ENCODE assay signal across 10 cellular contexts in the genomic region with DNA sequence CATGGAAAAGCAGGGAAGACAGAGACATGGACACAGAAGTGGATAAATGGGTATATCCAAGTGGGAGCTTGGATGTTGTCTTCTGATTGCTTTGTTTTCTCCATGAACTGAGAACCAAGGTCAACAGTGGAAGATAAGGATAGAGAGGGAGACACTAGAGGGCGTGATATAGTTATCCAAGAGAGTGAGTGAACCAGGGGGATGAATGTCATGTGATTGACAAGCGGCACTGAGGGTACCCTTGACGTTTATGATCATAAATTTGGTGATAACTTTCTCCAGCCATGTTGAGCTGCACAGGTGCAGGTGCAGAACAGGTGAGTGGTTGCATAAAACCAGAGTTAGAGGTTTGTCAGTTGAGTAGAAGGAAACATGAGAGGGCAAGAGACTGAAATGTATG. TPM values are rescaled to one million over a fixed set of nuclear protein-coding genes. Genes with fewer than 3 reads are reported as not detected.
DNase-seq lines count a peak whose midpoint lies in the region; ATAC-seq and TF ChIP-seq lines count a peak whose summit lies in the region.
"Had no signal": no experiment of that assay in that cellular context is flagged by ENCODE, and none has a peak within 500 bp of the region (broad histone marks: within the 10 kb centered on the region; RNA-seq: fewer than 3 reads in every experiment).

No MANE protein-coding gene starts in this region.

- H3K27ac Mint-ChIP-seq in CD8-positive, alpha-beta T cell: no peak overlapping the region

- H3K4me3 ChIP-seq in CD8-positive, alpha-beta T cell (ENCODE audit: low read depth, low read length): no peak overlapping the region
- H3K4me3 ChIP-seq in H7 (ENCODE audit: insufficient read depth, low read depth, low read length): no peak overlapping the region
- no peak overlapping the region for H3K4me3 ChIP-seq in heart left ventricle

- in situ Hi-C loops in SK-MEL-5 (cut with HindIII; ENCODE audit: low pct_unique_long_range_greater_than_20kb, low sequenced_read_pairs): no loop called here

- TF ChIP-seq POLR2A in heart left ventricle (IDR thresholded peaks at IDR 0.05): no peak

- intact Hi-C loops in CD8-positive, alpha-beta T cell (cut with DNase I, micrococcal nuclease): loop anchor here (1.0 to 2.0 kb wide), 4 partner anchors 30 to 139 kb away; no protein-coding TSS in a partner anchor
- intact Hi-C loops in heart left ventricle (cut with DNase I): no loop called here

- no peak overlapping the region for H3K4me3 Mint-ChIP-seq in CD8-positive, alpha-beta T cell

- H3K27me3 ChIP-seq in CD8-positive, alpha-beta T cell (ENCODE audit: insufficient read depth, low read length): no peaks in the 10 kb centered on the region
- peaks cover 3% of the 10 kb centered on the region for H3K27me3 ChIP-seq in H7 (ENCODE audit: control insufficient read depth, insufficient read depth, low read length)
- no peaks in the 10 kb centered on the region for H3K27me3 ChIP-seq in heart left ventricle

- no peaks in the 10 kb centered on the region for H3K9me3 ChIP-seq in CD8-positive, alpha-beta T cell (ENCODE audit: low read length)
- peaks cover 0 to 19% (median 6%) of the 10 kb centered on the region in 12 donors for H3K9me3 ChIP-seq in heart left ventricle

- POLR2A ChIA-PET in CD8-positive, alpha-beta T cell (lab: Charles Lee): interaction anchor here (1.7 to 3.4 kb wide), 4 partner anchors 16 to 39 kb away, joined by 4 to 37 read pairs (median 8); no protein-coding TSS in a partner anchor

- no peaks in the 10 kb centered on the region for H3K27me3 Mint-ChIP-seq in CD8-positive, alpha-beta T cell (ENCODE audit: low read depth)

- CTCF ChIA-PET in CD8-positive, alpha-beta T cell (lab: Charles Lee): interaction anchor here (0.6 to 13.7 kb wide), 22 partner anchors 9 to 507 kb away, joined by 3 to 449 read pairs (median 4); a partner anchor contains a TSS

- no peak overlapping the region for H3K27ac ChIP-seq in CD8-positive, alpha-beta T cell (ENCODE audit: low read depth, low read length)
- H3K27ac ChIP-seq in heart left ventricle: no peak overlapping the region

- peak; percentile 34 for TF ChIP-seq CTCF in CD8-positive, alpha-beta T cell (IDR thresholded peaks at IDR 0.05)
- TF ChIP-seq CTCF in heart left ventricle (IDR thresholded peaks at IDR 0.05): peak in 3 of 12 donors; percentile 5 to 19 (median 8)

- peaks cover 10% of the 10 kb centered on the region for H3K4me1 ChIP-seq in CD8-positive, alpha-beta T cell (ENCODE audit: insufficient read depth, low read length)
- no peaks in the 10 kb centered on the region for H3K4me1 ChIP-seq in heart left ventricle

- H3K9me3 Mint-ChIP-seq in CD8-positive, alpha-beta T cell: no peaks in the 10 kb centered on the region

- no peaks in the 10 kb centered on the region for H3K36me3 Mint-ChIP-seq in CD8-positive, alpha-beta T cell

- no peaks in the 10 kb centered on the region for H3K36me3 ChIP-seq in CD8-positive, alpha-beta T cell (ENCODE audit: insufficient read depth, low read length)
- H3K36me3 ChIP-seq in H7 (replicated peaks; ENCODE audit: control insufficient read depth, insufficient read depth, low read length) (no peaks in the 10 kb centered on the region), heart left ventricle (no peaks in the 10 kb centered on the region)

- peak; percentile 73 for ATAC-seq in CD8-positive, alpha-beta T cell
- peak; percentile 47 for ATAC-seq in left lobe of liver
- ATAC-seq in GM18502 (IDR thresholded peaks at IDR 0.05; ENCODE audit: poor library complexity, unreplicated experiment): no peak
- ATAC-seq in heart left ventricle: no peak
- no peak for ATAC-seq in HG02840 (IDR thresholded peaks at IDR 0.05; ENCODE audit: low FRiP score, unreplicated experiment)

- WGBS in heart left ventricle, 4 donors: 24 to 35% (median 27%) methylated on average over 3 of the region's 3 CpGs

- peak in 1 of 7 experiments; percentile 24 for DNase-seq in CD8-positive, alpha-beta T cell
- DNase-seq in H7 (peak; percentile 72), SK-MEL-5 (ENCODE audit: low read depth, low spot score) (peak; percentile 67), left lobe of liver (ENCODE audit: low spot score) (no peak), heart left ventricle (no peak), NCI-H2107 treated with DMSO at 0.1 percent for 48 hours (lab: John Stamatoyannopoulos, UW; ENCODE audit: unreplicated experiment) (no peak)
- DNase-seq: NCI-H524 treated with DMSO at 0.1 percent for 48 hours; stimulated activated naive CD4-positive, alpha-beta T cell treated with Interleukin-2 at 50 U/mL for 16 hours had no signal

- H3K4me1 Mint-ChIP-seq in CD8-positive, alpha-beta T cell (ENCODE audit: low read depth): no peaks in the 10 kb centered on the region

RNA-seq across cellular contexts. Expression of a gene that starts 20.7 kb away (rescaled TPM):
- total RNA-seq in CD8-positive, alpha-beta T cell: 1 to 10 TPM; 5.8 TPM
- total RNA-seq in H7 (2014; rRNA removed; shearing (Covaris generic)): 1.1 and 2.6 TPM in 2 replicates
- total RNA-seq in SK-MEL-5 (2014; rRNA removed; shearing (Covaris generic)): 0.50 and 2.0 TPM in 2 replicates
- polyA plus RNA-seq in SK-MEL-5 (2015; cell fraction: cytosol; rRNA removed): 0.91 and 1.8 TPM in 2 replicates
- polyA plus RNA-seq in SK-MEL-5 (2015; cell fraction: nucleus; rRNA removed): 7.3 and 7.9 TPM in 2 replicates
- 8.9 TPM for total RNA-seq in left lobe of liver
- total RNA-seq in heart left ventricle: 1 to 10 TPM; 2.5 to 6.4 (median 4.2) TPM
- 1 to 10 TPM; 2.7 to 2.9 TPM for polyA plus RNA-seq in heart left ventricle

RNA-seq across cellular contexts. Expression of a gene that starts 49.3 kb away (rescaled TPM):
- total RNA-seq in CD8-positive, alpha-beta T cell: 100 to 1,000 TPM; 174 to 184 TPM
- 174 and 183 TPM in 2 replicates for total RNA-seq in H7 (2014; rRNA removed; shearing (Covaris generic))
- total RNA-seq in SK-MEL-5 (2014; rRNA removed; shearing (Covaris generic)): 224 and 240 TPM in 2 replicates
- 179 and 185 TPM in 2 replicates for polyA plus RNA-seq in SK-MEL-5 (2015; cell fraction: cytosol; rRNA removed)
- polyA plus RNA-seq in SK-MEL-5 (2015; cell fraction: nucleus; rRNA removed): 491 and 536 TPM in 2 replicates
- total RNA-seq in left lobe of liver (46.9 TPM), heart left ventricle (100 to 1,000 TPM; 122 to 356 (median 208) TPM)
- polyA plus RNA-seq in heart left ventricle: 100 to 1,000 TPM; 173 to 188 TPM

Comparison
In these comparisons a context has a peak if more than half of its experiments do, and no peak if none do; other contexts are left out.
1. ATAC-seq: peak in CD8-positive, alpha-beta T cell (single experiment) and left lobe of liver (single experiment); none in GM18502 (single experiment), heart left ventricle (0 of 4) and HG02840 (single experiment).
2. DNase-seq: peak in H7 (single experiment) and SK-MEL-5 (single experiment); none in left lobe of liver (single experiment), heart left ventricle (0 of 5) and NCI-H2107 treated with DMSO at 0.1 percent for 48 hours (single experiment).
3. intact Hi-C loops: an anchor here in CD8-positive, alpha-beta T cell (1.0 to 2.0 kb wide); none called in heart left ventricle.